Comparison of ENCODE assay signal across 24 cellular contexts in the genomic region with DNA sequence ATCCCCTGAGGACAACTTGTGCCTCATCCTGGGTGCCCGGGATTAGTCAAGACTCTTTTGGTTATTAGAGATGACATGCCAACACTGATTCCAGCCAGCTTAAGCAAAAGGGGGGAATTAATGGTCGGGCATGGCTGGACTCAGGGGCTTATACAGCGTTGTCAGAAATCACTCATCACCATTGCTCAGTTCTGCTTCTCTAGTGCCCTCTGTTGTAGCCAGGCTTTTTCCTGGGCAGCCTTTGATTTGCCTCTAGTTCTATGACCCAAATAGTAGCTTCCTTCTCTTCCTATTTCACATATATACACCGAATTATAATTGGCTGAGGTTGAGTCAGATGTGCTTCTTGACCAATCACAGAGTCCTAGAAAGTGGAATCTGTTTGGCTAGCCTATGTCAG.
A peak's percentile ranks its signal among the peaks of the same experiment; 100 is the strongest.
DNase-seq lines count a peak whose midpoint lies in the region; ATAC-seq and TF ChIP-seq lines count a peak whose summit lies in the region.
"Had no signal": no experiment of that assay in that cellular context is flagged by ENCODE, and none has a peak within 500 bp of the region (broad histone marks: within the 10 kb centered on the region; RNA-seq: fewer than 3 reads in every experiment).

No MANE protein-coding gene starts in this region.

- peaks cover 23% of the 10 kb centered on the region for H3K4me1 Mint-ChIP-seq in MCF 10A (ENCODE audit: insufficient read depth, unreplicated experiment)
- no peaks in the 10 kb centered on the region for H3K4me1 Mint-ChIP-seq in CD4-positive, alpha-beta T cell (ENCODE audit: low read depth)
- H3K4me1 Mint-ChIP-seq: B cell had no signal

- no peak for DNase-seq in MCF 10A (ENCODE audit: unreplicated experiment)
- DNase-seq in breast epithelium (ENCODE audit: low spot score in 2 of 2): no peak
- peak; percentile 16 for DNase-seq in SK-MEL-5 (ENCODE audit: low read depth, low spot score)
- DNase-seq in brain microvascular endothelial cell: no peak
- no peak for DNase-seq in tibial artery
- DNase-seq in activated CD4-positive, CD25-positive, alpha-beta regulatory T cell treated with anti-CD3 and anti-CD28 coated beads, Interleukin-2, amount 50 U/mL, for 72 hours: no peak
- DNase-seq in CD4-positive, alpha-beta T cell: no peak
- DNase-seq: CD8-positive, alpha-beta T cell; DMS153; GOT3; KBM-7; NCI-H1092 treated with DMSO at 0.1 percent for 48 hours; NCI-H1436 treated with DMSO at 0.1 percent for 48 hours; NCI-H2029; NCI-H226; NCI-H510A treated with DMSO at 0.1 percent for 48 hours; NCI-H748 treated with DMSO at 0.1 percent for 48 hours; PC-3; RPMI8226; SHP77; T-cell had no signal

- no peak overlapping the region for H3K4me3 Mint-ChIP-seq in MCF 10A (ENCODE audit: unreplicated experiment)
- H3K4me3 Mint-ChIP-seq in CD4-positive, alpha-beta T cell: no peak overlapping the region
- H3K4me3 Mint-ChIP-seq: B cell; CD8-positive, alpha-beta T cell; T-cell had no signal

- POLR2A ChIA-PET in MCF 10A (lab: Yijun Ruan, JAX): interaction anchor here (1.2 kb wide), 1 partner anchor 20 kb away, joined by 5 read pairs; no protein-coding TSS in a partner anchor
- POLR2A ChIA-PET in CD4-positive, alpha-beta T cell (lab: Charles Lee): no interaction called here

- CTCF ChIA-PET in MCF 10A (lab: Yijun Ruan, JAX): interaction anchor here (0.6 to 2.4 kb wide), 3 partner anchors 24 to 813 kb away, joined by 3 to 9 read pairs (median 3); no protein-coding TSS in a partner anchor
- CTCF ChIA-PET in CD4-positive, alpha-beta T cell (lab: Charles Lee): no interaction called here

- peaks cover 0 to 8% of the 10 kb centered on the region in 2 donors for H3K4me1 ChIP-seq in breast epithelium
- H3K4me1 ChIP-seq in tibial artery: peaks cover 0 to 45% (median 19%) of the 10 kb centered on the region in 4 donors

- H3K9me3 ChIP-seq in breast epithelium (no peaks in the 10 kb centered on the region), tibial artery (peaks cover 0 to 5% (median 3%) of the 10 kb centered on the region in 3 donors)
- no peaks in the 10 kb centered on the region for H3K9me3 ChIP-seq in CD4-positive, alpha-beta T cell (ENCODE audit: control insufficient read depth, low read length)

- peak overlapping the region; percentile 49 for H3K27ac Mint-ChIP-seq in MCF 10A (ENCODE audit: low read depth, unreplicated experiment)
- H3K27ac Mint-ChIP-seq in CD4-positive, alpha-beta T cell: no peak overlapping the region
- H3K27ac Mint-ChIP-seq: B cell; CD8-positive, alpha-beta T cell; T-cell had no signal

- no peak for TF ChIP-seq POLR2A in breast epithelium (IDR thresholded peaks at IDR 0.05)

- intact Hi-C loops in MCF 10A (cut with micrococcal nuclease) (no loop called here), breast epithelium (cut with DNase I; ENCODE audit: low total_unique reads) (no loop called here), tibial artery (cut with DNase I; ENCODE audit: low total_unique reads) (no loop called here)
- intact Hi-C loops in CD4-positive, alpha-beta T cell (cut with DNase I, micrococcal nuclease): no loop called here

- ATAC-seq in HG02884 (IDR thresholded peaks at IDR 0.05; ENCODE audit: unreplicated experiment): no peak
- no peak for ATAC-seq in CD4-positive, alpha-beta T cell (ENCODE audit: poor library complexity)
- ATAC-seq: CD8-positive, alpha-beta T cell; PC-3; T-cell had no signal

- BruUV-seq in MCF 10A (replicated peaks; lab: Mats Ljungman, UMichigan): no TSS peak

- H3K9me3 Mint-ChIP-seq in MCF 10A (ENCODE audit: unreplicated experiment): no peaks in the 10 kb centered on the region
- peaks cover 2% of the 10 kb centered on the region for H3K9me3 Mint-ChIP-seq in CD4-positive, alpha-beta T cell
- H3K9me3 Mint-ChIP-seq: CD8-positive, alpha-beta T cell had no signal

- no peaks in the 10 kb centered on the region for H3K36me3 Mint-ChIP-seq in MCF 10A (ENCODE audit: insufficient read depth, unreplicated experiment)
- no peaks in the 10 kb centered on the region for H3K36me3 Mint-ChIP-seq in CD4-positive, alpha-beta T cell (ENCODE audit: low read depth)
- H3K36me3 Mint-ChIP-seq: CD8-positive, alpha-beta T cell; T-cell had no signal

- H3K27me3 Mint-ChIP-seq in MCF 10A (ENCODE audit: insufficient read depth, unreplicated experiment): peaks cover 38% of the 10 kb centered on the region
- no peaks in the 10 kb centered on the region for H3K27me3 Mint-ChIP-seq in CD4-positive, alpha-beta T cell

- H3K36me3 ChIP-seq in breast epithelium: no peaks in the 10 kb centered on the region
- H3K36me3 ChIP-seq in brain microvascular endothelial cell (replicated peaks): no peaks in the 10 kb centered on the region
- no peaks in the 10 kb centered on the region for H3K36me3 ChIP-seq in tibial artery

- H3K27me3 ChIP-seq in breast epithelium: no peaks in the 10 kb centered on the region
- H3K27me3 ChIP-seq in brain microvascular endothelial cell (replicated peaks): no peaks in the 10 kb centered on the region
- H3K27me3 ChIP-seq in tibial artery: no peaks in the 10 kb centered on the region
- no peaks in the 10 kb centered on the region for H3K27me3 ChIP-seq in CD4-positive, alpha-beta T cell (ENCODE audit: control insufficient read depth, insufficient read depth, low read length)

- H3K27ac ChIP-seq in breast epithelium (no peak overlapping the region), brain microvascular endothelial cell (no peak overlapping the region), tibial artery (peak overlapping the region; percentile 55 to 67)
- no peak overlapping the region for H3K27ac ChIP-seq in CD4-positive, alpha-beta T cell (ENCODE audit: low read depth, low read length)
- H3K27ac ChIP-seq: HL-60 had no signal

- in situ Hi-C loops in SK-MEL-5 (cut with HindIII; ENCODE audit: low pct_unique_long_range_greater_than_20kb, low sequenced_read_pairs) (no loop called here), brain microvascular endothelial cell (cut with HindIII; ENCODE audit: low pct_ligation_motif_present, low sequenced_read_pairs) (no loop called here)

- no peak overlapping the region for H3K4me3 ChIP-seq in breast epithelium
- H3K4me3 ChIP-seq in brain microvascular endothelial cell (ENCODE audit: low read depth, low read length): no peak overlapping the region
- no peak overlapping the region for H3K4me3 ChIP-seq in tibial artery

- TF ChIP-seq CTCF in MCF 10A (IDR thresholded peaks at IDR 0.05; ENCODE audit: unreplicated experiment): no peak
- TF ChIP-seq CTCF in breast epithelium (IDR thresholded peaks at IDR 0.05): no peak
- TF ChIP-seq CTCF in brain microvascular endothelial cell (IDR thresholded peaks at IDR 0.05; ENCODE audit: low read depth, low read length, missing control alignments): peak; percentile 1
- TF ChIP-seq CTCF in tibial artery (IDR thresholded peaks at IDR 0.05): no peak
- no peak for TF ChIP-seq CTCF in CD4-positive, alpha-beta T cell (IDR thresholded peaks at IDR 0.05)

Comparison
In these comparisons a context has a peak if more than half of its experiments do, and no peak if none do; other contexts are left out.
1. H3K27ac ChIP-seq: peak in tibial artery (2 of 2); none in breast epithelium (0 of 2), brain microvascular endothelial cell (single experiment) and CD4-positive, alpha-beta T cell (single experiment).